1 cellular context compared by ENCODE assay signal in the genomic region with DNA sequence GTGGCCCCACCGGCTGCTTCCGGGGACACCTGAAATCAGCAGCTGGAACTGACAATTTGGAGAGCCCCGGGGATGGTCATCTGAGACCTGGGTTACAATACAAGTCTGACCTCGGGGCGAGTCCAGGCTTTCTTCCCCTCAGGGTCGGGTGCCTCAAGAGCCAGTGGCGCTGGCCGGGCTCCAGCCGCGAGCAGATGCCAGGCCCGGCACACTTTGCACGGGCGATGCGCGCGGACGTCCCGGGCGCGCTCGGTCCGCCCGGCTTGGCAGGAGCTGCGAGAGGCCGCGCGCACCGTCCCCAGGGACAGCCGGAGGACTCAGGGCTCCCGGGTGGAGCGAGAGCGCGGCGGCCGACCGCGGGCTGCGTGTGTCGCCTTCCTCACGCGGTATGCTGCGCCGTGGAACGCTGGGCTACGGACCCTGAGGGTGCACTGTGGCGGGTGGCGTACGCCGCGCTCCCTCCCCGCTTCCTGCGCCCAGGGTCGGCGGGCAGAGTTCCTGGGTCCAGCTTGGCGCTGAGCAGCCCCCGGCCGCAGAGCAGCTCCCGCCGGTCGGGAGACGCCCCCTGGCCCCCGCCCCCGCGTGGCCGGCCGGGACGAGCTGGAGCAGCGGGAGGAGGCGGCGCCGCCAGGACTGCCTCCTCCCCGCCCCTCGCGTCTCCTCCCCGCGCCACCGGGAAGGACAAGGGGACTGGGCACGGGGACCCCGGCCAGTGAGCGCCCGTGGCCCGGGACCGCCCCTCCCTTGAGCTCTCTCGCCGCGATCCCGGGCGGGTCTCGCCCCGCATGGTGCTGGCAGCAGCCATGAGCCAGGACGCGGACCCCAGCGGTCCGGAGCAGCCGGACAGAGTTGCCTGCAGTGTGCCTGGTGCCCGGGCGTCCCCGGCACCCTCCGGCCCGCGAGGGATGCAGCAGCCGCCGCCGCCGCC.
A peak's percentile ranks its signal among the peaks of the same experiment; 100 is the strongest.
TF ChIP-seq lines count a peak whose summit lies in the region.

Gene RBM20, plus strand, starts transcription at position 667 of the 928 bp plus-strand sequence. Its CDS starts 119 bp downstream, at position 786.

TF ChIP-seq in HCT116, 20 proteins besides CTCF, POLR2A, EP300 and RAD21 (continued from another document):
- TF ChIP-seq, protein P1, sequence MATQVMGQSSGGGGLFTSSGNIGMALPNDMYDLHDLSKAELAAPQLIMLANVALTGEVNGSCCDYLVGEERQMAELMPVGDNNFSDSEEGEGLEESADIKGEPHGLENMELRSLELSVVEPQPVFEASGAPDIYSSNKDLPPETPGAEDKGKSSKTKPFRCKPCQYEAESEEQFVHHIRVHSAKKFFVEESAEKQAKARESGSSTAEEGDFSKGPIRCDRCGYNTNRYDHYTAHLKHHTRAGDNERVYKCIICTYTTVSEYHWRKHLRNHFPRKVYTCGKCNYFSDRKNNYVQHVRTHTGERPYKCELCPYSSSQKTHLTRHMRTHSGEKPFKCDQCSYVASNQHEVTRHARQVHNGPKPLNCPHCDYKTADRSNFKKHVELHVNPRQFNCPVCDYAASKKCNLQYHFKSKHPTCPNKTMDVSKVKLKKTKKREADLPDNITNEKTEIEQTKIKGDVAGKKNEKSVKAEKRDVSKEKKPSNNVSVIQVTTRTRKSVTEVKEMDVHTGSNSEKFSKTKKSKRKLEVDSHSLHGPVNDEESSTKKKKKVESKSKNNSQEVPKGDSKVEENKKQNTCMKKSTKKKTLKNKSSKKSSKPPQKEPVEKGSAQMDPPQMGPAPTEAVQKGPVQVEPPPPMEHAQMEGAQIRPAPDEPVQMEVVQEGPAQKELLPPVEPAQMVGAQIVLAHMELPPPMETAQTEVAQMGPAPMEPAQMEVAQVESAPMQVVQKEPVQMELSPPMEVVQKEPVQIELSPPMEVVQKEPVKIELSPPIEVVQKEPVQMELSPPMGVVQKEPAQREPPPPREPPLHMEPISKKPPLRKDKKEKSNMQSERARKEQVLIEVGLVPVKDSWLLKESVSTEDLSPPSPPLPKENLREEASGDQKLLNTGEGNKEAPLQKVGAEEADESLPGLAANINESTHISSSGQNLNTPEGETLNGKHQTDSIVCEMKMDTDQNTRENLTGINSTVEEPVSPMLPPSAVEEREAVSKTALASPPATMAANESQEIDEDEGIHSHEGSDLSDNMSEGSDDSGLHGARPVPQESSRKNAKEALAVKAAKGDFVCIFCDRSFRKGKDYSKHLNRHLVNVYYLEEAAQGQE (IDR thresholded peaks at IDR 0.05; ENCODE audit: low read depth): no peak
- TF ChIP-seq CBX3 (IDR thresholded peaks at IDR 0.05; ENCODE audit: low read depth) (no peak), SIN3A (IDR thresholded peaks at IDR 0.05; ENCODE audit: low read depth) (0 out of 2 replicates have a peak, but pooled peaks have one; percentile 38), ZFX (IDR thresholded peaks at IDR 0.05) (peak; percentile 41; the same call in 1 of the 2 replicates), SP1 (IDR thresholded peaks at IDR 0.05; ENCODE audit: low read depth) (no peak), EGR1 (IDR thresholded peaks at IDR 0.05; ENCODE audit: low read depth) (peak; percentile 93), CEBPB (IDR thresholded peaks at IDR 0.05; ENCODE audit: low read depth) (no peak), POLR2AphosphoS5 (IDR thresholded peaks at IDR 0.05; ENCODE audit: low read depth, low read length) (no peak), TCF7L2 (IDR thresholded peaks at IDR 0.05; ENCODE audit: borderline replicate concordance, extremely low read depth, insufficient read depth, insufficient read length) (no peak), YY1 (IDR thresholded peaks at IDR 0.05; ENCODE audit: extremely low read depth, insufficient replicate concordance, low read depth, low read length) (no peak), SRF (IDR thresholded peaks at IDR 0.05; ENCODE audit: low read depth) (no peak), ATF3 (IDR thresholded peaks at IDR 0.05) (no peak), EZH2phosphoT487 (IDR thresholded peaks at IDR 0.05; ENCODE audit: borderline replicate concordance) (no peak), ELF1 (IDR thresholded peaks at IDR 0.05; ENCODE audit: borderline replicate concordance, low read depth) (no peak), JUND (IDR thresholded peaks at IDR 0.05) (no peak), ZNF274 (IDR thresholded peaks at IDR 0.05; ENCODE audit: low read depth, low read length) (no peak), FOSL1 (IDR thresholded peaks at IDR 0.05; ENCODE audit: low read depth) (no peak)
- TF ChIP-seq, protein P2, sequence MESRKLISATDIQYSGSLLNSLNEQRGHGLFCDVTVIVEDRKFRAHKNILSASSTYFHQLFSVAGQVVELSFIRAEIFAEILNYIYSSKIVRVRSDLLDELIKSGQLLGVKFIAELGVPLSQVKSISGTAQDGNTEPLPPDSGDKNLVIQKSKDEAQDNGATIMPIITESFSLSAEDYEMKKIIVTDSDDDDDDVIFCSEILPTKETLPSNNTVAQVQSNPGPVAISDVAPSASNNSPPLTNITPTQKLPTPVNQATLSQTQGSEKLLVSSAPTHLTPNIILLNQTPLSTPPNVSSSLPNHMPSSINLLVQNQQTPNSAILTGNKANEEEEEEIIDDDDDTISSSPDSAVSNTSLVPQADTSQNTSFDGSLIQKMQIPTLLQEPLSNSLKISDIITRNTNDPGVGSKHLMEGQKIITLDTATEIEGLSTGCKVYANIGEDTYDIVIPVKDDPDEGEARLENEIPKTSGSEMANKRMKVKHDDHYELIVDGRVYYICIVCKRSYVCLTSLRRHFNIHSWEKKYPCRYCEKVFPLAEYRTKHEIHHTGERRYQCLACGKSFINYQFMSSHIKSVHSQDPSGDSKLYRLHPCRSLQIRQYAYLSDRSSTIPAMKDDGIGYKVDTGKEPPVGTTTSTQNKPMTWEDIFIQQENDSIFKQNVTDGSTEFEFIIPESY (IDR thresholded peaks at IDR 0.05; ENCODE audit: extremely low read depth, insufficient replicate concordance, low read length): no peak
- TF ChIP-seq, protein P3, sequence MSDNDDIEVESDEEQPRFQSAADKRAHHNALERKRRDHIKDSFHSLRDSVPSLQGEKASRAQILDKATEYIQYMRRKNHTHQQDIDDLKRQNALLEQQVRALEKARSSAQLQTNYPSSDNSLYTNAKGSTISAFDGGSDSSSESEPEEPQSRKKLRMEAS (IDR thresholded peaks at IDR 0.05): peak; percentile 66; the same call in 1 of the 2 replicates
TF ChIP-seq in HCT116: peak in this region for 4.
